Comparison of ENCODE assay signal across 1 cellular context in the genomic region with DNA sequence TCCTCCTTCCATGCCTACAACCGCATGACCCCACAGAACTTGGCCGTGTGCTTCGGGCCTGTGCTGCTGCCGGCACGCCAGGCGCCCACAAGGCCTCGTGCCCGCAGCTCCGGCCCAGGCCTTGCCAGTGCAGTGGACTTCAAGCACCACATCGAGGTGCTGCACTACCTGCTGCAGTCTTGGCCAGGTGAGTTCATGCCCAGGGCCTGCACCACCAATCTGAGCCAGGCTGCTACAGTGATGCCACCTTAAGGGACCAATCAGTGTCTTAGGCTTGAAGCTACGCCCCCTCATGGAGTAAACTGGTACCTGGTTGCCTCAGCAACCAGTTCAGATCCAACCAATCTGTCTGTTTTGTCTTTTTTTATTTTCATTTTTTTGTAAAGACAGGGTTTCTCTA.
TF ChIP-seq lines count a peak whose summit lies in the region.

No MANE protein-coding gene starts in this region.

TF ChIP-seq in GM12878, 131 proteins besides CTCF, POLR2A, EP300 and RAD21 (continued from another document):
- TF ChIP-seq, protein P1, sequence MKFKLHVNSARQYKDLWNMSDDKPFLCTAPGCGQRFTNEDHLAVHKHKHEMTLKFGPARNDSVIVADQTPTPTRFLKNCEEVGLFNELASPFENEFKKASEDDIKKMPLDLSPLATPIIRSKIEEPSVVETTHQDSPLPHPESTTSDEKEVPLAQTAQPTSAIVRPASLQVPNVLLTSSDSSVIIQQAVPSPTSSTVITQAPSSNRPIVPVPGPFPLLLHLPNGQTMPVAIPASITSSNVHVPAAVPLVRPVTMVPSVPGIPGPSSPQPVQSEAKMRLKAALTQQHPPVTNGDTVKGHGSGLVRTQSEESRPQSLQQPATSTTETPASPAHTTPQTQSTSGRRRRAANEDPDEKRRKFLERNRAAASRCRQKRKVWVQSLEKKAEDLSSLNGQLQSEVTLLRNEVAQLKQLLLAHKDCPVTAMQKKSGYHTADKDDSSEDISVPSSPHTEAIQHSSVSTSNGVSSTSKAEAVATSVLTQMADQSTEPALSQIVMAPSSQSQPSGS (IDR thresholded peaks at IDR 0.05; ENCODE audit: low read length) = no peak
- no peak for TF ChIP-seq MXI1 (IDR thresholded peaks at IDR 0.05; ENCODE audit: low read depth, low read length)
- no peak for TF ChIP-seq ZNF24 (IDR thresholded peaks at IDR 0.05)
- TF ChIP-seq, protein P2, sequence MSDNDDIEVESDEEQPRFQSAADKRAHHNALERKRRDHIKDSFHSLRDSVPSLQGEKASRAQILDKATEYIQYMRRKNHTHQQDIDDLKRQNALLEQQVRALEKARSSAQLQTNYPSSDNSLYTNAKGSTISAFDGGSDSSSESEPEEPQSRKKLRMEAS (IDR thresholded peaks at IDR 0.05; ENCODE audit: low read depth, low read length) = no peak
- no peak for TF ChIP-seq BRCA1 (IDR thresholded peaks at IDR 0.05; ENCODE audit: low read depth, low read length)
- TF ChIP-seq, protein P3, sequence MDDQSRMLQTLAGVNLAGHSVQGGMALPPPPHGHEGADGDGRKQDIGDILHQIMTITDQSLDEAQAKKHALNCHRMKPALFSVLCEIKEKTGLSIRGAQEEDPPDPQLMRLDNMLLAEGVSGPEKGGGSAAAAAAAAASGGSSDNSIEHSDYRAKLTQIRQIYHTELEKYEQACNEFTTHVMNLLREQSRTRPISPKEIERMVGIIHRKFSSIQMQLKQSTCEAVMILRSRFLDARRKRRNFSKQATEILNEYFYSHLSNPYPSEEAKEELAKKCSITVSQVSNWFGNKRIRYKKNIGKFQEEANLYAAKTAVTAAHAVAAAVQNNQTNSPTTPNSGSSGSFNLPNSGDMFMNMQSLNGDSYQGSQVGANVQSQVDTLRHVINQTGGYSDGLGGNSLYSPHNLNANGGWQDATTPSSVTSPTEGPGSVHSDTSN (IDR thresholded peaks at IDR 0.05; ENCODE audit: insufficient replicate concordance, low read depth, low read length) = no peak
- no peak for TF ChIP-seq MTA3 (IDR thresholded peaks at IDR 0.05; ENCODE audit: borderline replicate concordance, low read length)
- no peak for TF ChIP-seq CBX3 (IDR thresholded peaks at IDR 0.05; ENCODE audit: borderline replicate concordance, low read depth)
TF ChIP-seq in GM12878: peak in this region for 0.
